In genomic region chr1:39212499-39212898, GRCh38 we compare ENCODE assay signal across 21 cellular contexts. TPM values are rescaled to one million over a fixed set of nuclear protein-coding genes. Genes with fewer than 3 reads are reported as not detected.
DNase-seq lines count a peak whose midpoint lies in the region; ATAC-seq and TF ChIP-seq lines count a peak whose summit lies in the region.
"Had no signal": no experiment of that assay in that cellular context is flagged by ENCODE, and none has a peak within 500 bp of the region (broad histone marks: within the 10 kb centered on the region; RNA-seq: fewer than 3 reads in every experiment).

No MANE protein-coding gene starts in this region.

- H3K4me3 ChIP-seq in PC-9 (no peak overlapping the region), sigmoid colon (no peak overlapping the region)
- H3K4me3 ChIP-seq: adrenal gland, BLaER1, mucosa of descending colon had no signal

- H3K4me1 ChIP-seq in PC-9 (replicated peaks; ENCODE audit: insufficient read depth) (peaks cover 41% of the 10 kb centered on the region), sigmoid colon (peaks cover 0 to 88% (median 73%) of the 10 kb centered on the region in 4 donors)

- H3K27ac ChIP-seq in PC-9 = peak overlapping the region; percentile 57
- H3K27ac ChIP-seq in epithelial cell of prostate = peak overlapping the region; percentile 65
- H3K27ac ChIP-seq in sigmoid colon = peak overlapping the region; percentile 68 to 89 (median 74)

- no peaks in the 10 kb centered on the region for H3K36me3 ChIP-seq in PC-9 (ENCODE audit: low read depth)
- no peaks in the 10 kb centered on the region for H3K36me3 ChIP-seq in sigmoid colon
- H3K36me3 ChIP-seq: adrenal gland had no signal

- intact Hi-C loops in PC-9 (cut with micrococcal nuclease; ENCODE audit: unreplicated experiment) (no loop called here), sigmoid colon (cut with DNase I) (no loop called here)

- TF ChIP-seq CTCF in PC-9 (conservative IDR thresholded peaks at IDR 0.05) = no peak
- TF ChIP-seq CTCF in sigmoid colon (IDR thresholded peaks at IDR 0.05) = no peak

- TF ChIP-seq EP300 in sigmoid colon (IDR thresholded peaks at IDR 0.05) = no peak

- BruUV-seq in PC-9 (replicated peaks; lab: Mats Ljungman, UMichigan) = no TSS peak

- WGBS in sigmoid colon, 2 donors = 94 to 96% methylated on average over 8 of the region's 8 CpGs

- H3K9me2 ChIP-seq in PC-9 (ENCODE audit: insufficient read depth) = no peaks in the 10 kb centered on the region

- DNase-seq in T-helper 2 cell treated with Interferon-gamma antibody and Interleukin-4, amounts not matched to agents 5 μg/mL and 100 μg/mL, for 36 hours (ENCODE audit: low spot score) = no peak
- no peak for DNase-seq in T-helper 2 cell
- DNase-seq in PC-9 = no peak
- DNase-seq in epithelial cell of prostate (ENCODE audit: low read depth, low spot score) = no peak
- DNase-seq in sigmoid colon = no peak
- no peak for DNase-seq in SW480 (ENCODE audit: low spot score)
- DNase-seq: 8988T; activated CD8-positive, alpha-beta T cell treated with anti-CD3 and anti-CD28 coated beads for 36 hours; adrenal gland; central memory CD4-positive, alpha-beta T cell; KG1; mucosa of descending colon; NCI-H1048; NCI-H2029 treated with DMSO at 0.1 percent for 48 hours; NK-92 treated with Interleukin-12 subunit alpha and Interleukin-12 subunit beta, amount 100 ng/mL, for 24 hours; stimulated activated CD4-positive, alpha-beta T cell treated with anti-CD3 and anti-CD28 coated beads, Interleukin-2, amount 100 ng/mL, for 24 hours had no signal

- H3K9me3 Mint-ChIP-seq in T-helper 2 cell treated with Interferon-gamma antibody and Interleukin-4, amounts not matched to agents 5 μg/mL and 100 μg/mL, for 36 hours = peaks cover 13% of the 10 kb centered on the region
- H3K9me3 Mint-ChIP-seq: stimulated activated naive CD8-positive, alpha-beta T cell treated with anti-CD3 and anti-CD28 coated beads, Interleukin-15, Interleukin-2, amounts not matched to agents 100 ng/mL and 50 ng/mL, for 24 hours had no signal

- peak overlapping the region; percentile 62 for H3K4me2 ChIP-seq in PC-9

- peak overlapping the region; percentile 45 for H3K27ac Mint-ChIP-seq in T-helper 2 cell treated with Interferon-gamma antibody and Interleukin-4, amounts not matched to agents 5 μg/mL and 100 μg/mL, for 36 hours
- H3K27ac Mint-ChIP-seq: activated CD8-positive, alpha-beta T cell treated with anti-CD3 and anti-CD28 coated beads for 36 hours; stimulated activated naive CD8-positive, alpha-beta T cell treated with anti-CD3 and anti-CD28 coated beads, Interleukin-15, Interleukin-2, amounts not matched to agents 100 ng/mL and 50 ng/mL, for 24 hours; T-helper 1 cell treated with Interleukin-12 subunit alpha and Interleukin-12 subunit beta and Interleukin-4 antibody, amounts not matched to agents 30 μg/mL and 1 μg/mL, for 36 hours had no signal

- no peaks in the 10 kb centered on the region for H3K27me3 Mint-ChIP-seq in T-helper 2 cell treated with Interferon-gamma antibody and Interleukin-4, amounts not matched to agents 5 μg/mL and 100 μg/mL, for 36 hours (ENCODE audit: low read depth)
- H3K27me3 Mint-ChIP-seq: activated CD8-positive, alpha-beta T cell treated with anti-CD3 and anti-CD28 coated beads for 36 hours; stimulated activated naive CD8-positive, alpha-beta T cell treated with anti-CD3 and anti-CD28 coated beads, Interleukin-15, Interleukin-2, amounts not matched to agents 100 ng/mL and 50 ng/mL, for 24 hours had no signal

- peaks cover 35% of the 10 kb centered on the region for H3F3A ChIP-seq in PC-9 (ENCODE audit: insufficient read depth, low read depth)

- H3K36me3 Mint-ChIP-seq in T-helper 2 cell treated with Interferon-gamma antibody and Interleukin-4, amounts not matched to agents 5 μg/mL and 100 μg/mL, for 36 hours (ENCODE audit: low read depth) = peaks cover 42% of the 10 kb centered on the region

- H3K27me3 ChIP-seq in PC-9 (ENCODE audit: insufficient read depth, low read depth) (no peaks in the 10 kb centered on the region), sigmoid colon (no peaks in the 10 kb centered on the region)
- H3K27me3 ChIP-seq: adrenal gland, BLaER1 had no signal

- H4K20me1 ChIP-seq in PC-9 (ENCODE audit: insufficient read depth) = no peaks in the 10 kb centered on the region

- peaks cover 33% of the 10 kb centered on the region; the same call in 1 of the 2 replicates for H3K79me2 ChIP-seq in PC-9 (ENCODE audit: low read depth)

- POLR2A ChIA-PET in PC-9 (lab: Charles Lee; ENCODE audit: unreplicated experiment) = no interaction called here

- ATAC-seq in GM18505 (IDR thresholded peaks at IDR 0.05; ENCODE audit: unreplicated experiment) = no peak
- ATAC-seq in HG02870 (IDR thresholded peaks at IDR 0.05; ENCODE audit: unreplicated experiment) = no peak
- ATAC-seq: activated CD8-positive, alpha-beta T cell treated with anti-CD3 and anti-CD28 coated beads for 36 hours; mucosa of descending colon had no signal

- H2AFZ ChIP-seq in PC-9 = no peak overlapping the region

- CTCF ChIA-PET in PC-9 (lab: Charles Lee) = no interaction called here

- TF ChIP-seq POLR2A in sigmoid colon (IDR thresholded peaks at IDR 0.05) (no peak), GM18505 (IDR thresholded peaks at IDR 0.05; ENCODE audit: borderline replicate concordance, extremely low read depth, insufficient read depth, insufficient read length) (no peak)

- H3K4me1 Mint-ChIP-seq in T-helper 2 cell treated with Interferon-gamma antibody and Interleukin-4, amounts not matched to agents 5 μg/mL and 100 μg/mL, for 36 hours (ENCODE audit: low read depth) = peaks cover 45% of the 10 kb centered on the region

- H3K4me3 Mint-ChIP-seq in T-helper 2 cell treated with Interferon-gamma antibody and Interleukin-4, amounts not matched to agents 5 μg/mL and 100 μg/mL, for 36 hours = no peak overlapping the region
- H3K4me3 Mint-ChIP-seq: activated CD8-positive, alpha-beta T cell treated with anti-CD3 and anti-CD28 coated beads for 36 hours; stimulated activated naive CD8-positive, alpha-beta T cell treated with anti-CD3 and anti-CD28 coated beads, Interleukin-15, Interleukin-2, amounts not matched to agents 100 ng/mL and 50 ng/mL, for 24 hours; T-helper 1 cell treated with Interleukin-12 subunit alpha and Interleukin-12 subunit beta and Interleukin-4 antibody, amounts not matched to agents 30 μg/mL and 1 μg/mL, for 36 hours had no signal

- H3K9me3 ChIP-seq in PC-9 (ENCODE audit: insufficient read depth, low read depth) (no peaks in the 10 kb centered on the region), sigmoid colon (no peaks in the 10 kb centered on the region)
- H3K9me3 ChIP-seq: adrenal gland, mucosa of descending colon had no signal

RNA-seq across cellular contexts. Expression of gene MACF1, which starts 8.0 kb away (rescaled TPM):
- 189 and 199 TPM in 2 replicates for total RNA-seq in PC-9 (2021)
- total RNA-seq in sigmoid colon = 100 to 1,000 TPM; 292 to 657 (median 428) TPM
- 10 to 100 TPM; 16.0 to 74.1 (median 18.0) TPM for polyA plus RNA-seq in sigmoid colon
